Comparison of ENCODE assay signal across 1 cellular context in genomic region chr10:99450624-99451498, GRCh38.
TF ChIP-seq lines count a peak whose summit lies in the region.

No MANE protein-coding gene starts in this region.

TF ChIP-seq in HepG2, 621 proteins besides CTCF, POLR2A, EP300 and RAD21 (continued from another document and continues in another):
- TF ChIP-seq, protein P1, sequence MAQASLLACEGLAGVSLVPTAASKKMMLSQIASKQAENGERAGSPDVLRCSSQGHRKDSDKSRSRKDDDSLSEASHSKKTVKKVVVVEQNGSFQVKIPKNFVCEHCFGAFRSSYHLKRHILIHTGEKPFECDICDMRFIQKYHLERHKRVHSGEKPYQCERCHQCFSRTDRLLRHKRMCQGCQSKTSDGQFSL (CRISPR knock-in tag; IDR thresholded peaks at IDR 0.05): peak; percentile 69; the same call in 1 of the 2 replicates
- TF ChIP-seq ZNF562 (CRISPR knock-in tag; IDR thresholded peaks at IDR 0.05; ENCODE audit: borderline replicate concordance): no peak
- TF ChIP-seq, protein P2, sequence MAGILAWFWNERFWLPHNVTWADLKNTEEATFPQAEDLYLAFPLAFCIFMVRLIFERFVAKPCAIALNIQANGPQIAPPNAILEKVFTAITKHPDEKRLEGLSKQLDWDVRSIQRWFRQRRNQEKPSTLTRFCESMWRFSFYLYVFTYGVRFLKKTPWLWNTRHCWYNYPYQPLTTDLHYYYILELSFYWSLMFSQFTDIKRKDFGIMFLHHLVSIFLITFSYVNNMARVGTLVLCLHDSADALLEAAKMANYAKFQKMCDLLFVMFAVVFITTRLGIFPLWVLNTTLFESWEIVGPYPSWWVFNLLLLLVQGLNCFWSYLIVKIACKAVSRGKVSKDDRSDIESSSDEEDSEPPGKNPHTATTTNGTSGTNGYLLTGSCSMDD (CRISPR knock-in tag; IDR thresholded peaks at IDR 0.05): no peak
- TF ChIP-seq, protein P3, sequence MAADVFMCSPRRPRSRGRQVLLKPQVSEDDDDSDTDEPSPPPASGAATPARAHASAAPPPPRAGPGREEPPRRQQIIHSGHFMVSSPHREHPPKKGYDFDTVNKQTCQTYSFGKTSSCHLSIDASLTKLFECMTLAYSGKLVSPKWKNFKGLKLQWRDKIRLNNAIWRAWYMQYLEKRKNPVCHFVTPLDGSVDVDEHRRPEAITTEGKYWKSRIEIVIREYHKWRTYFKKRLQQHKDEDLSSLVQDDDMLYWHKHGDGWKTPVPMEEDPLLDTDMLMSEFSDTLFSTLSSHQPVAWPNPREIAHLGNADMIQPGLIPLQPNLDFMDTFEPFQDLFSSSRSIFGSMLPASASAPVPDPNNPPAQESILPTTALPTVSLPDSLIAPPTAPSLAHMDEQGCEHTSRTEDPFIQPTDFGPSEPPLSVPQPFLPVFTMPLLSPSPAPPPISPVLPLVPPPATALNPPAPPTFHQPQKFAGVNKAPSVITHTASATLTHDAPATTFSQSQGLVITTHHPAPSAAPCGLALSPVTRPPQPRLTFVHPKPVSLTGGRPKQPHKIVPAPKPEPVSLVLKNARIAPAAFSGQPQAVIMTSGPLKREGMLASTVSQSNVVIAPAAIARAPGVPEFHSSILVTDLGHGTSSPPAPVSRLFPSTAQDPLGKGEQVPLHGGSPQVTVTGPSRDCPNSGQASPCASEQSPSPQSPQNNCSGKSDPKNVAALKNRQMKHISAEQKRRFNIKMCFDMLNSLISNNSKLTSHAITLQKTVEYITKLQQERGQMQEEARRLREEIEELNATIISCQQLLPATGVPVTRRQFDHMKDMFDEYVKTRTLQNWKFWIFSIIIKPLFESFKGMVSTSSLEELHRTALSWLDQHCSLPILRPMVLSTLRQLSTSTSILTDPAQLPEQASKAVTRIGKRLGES (CRISPR knock-in tag; IDR thresholded peaks at IDR 0.05; ENCODE audit: borderline replicate concordance): no peak
- TF ChIP-seq SOX13 (IDR thresholded peaks at IDR 0.05): no peak
- peak in 1 of 2 experiments; percentile 56; a peak in 2 of 4 replicates for TF ChIP-seq SOX13 (CRISPR knock-in tag; conservative IDR thresholded peaks at IDR 0.05 in 1 of 2, IDR thresholded peaks at IDR 0.05 in 1 of 2)
- no peak for TF ChIP-seq DNMT1 (CRISPR knock-in tag; IDR thresholded peaks at IDR 0.05)
- TF ChIP-seq, protein P4, sequence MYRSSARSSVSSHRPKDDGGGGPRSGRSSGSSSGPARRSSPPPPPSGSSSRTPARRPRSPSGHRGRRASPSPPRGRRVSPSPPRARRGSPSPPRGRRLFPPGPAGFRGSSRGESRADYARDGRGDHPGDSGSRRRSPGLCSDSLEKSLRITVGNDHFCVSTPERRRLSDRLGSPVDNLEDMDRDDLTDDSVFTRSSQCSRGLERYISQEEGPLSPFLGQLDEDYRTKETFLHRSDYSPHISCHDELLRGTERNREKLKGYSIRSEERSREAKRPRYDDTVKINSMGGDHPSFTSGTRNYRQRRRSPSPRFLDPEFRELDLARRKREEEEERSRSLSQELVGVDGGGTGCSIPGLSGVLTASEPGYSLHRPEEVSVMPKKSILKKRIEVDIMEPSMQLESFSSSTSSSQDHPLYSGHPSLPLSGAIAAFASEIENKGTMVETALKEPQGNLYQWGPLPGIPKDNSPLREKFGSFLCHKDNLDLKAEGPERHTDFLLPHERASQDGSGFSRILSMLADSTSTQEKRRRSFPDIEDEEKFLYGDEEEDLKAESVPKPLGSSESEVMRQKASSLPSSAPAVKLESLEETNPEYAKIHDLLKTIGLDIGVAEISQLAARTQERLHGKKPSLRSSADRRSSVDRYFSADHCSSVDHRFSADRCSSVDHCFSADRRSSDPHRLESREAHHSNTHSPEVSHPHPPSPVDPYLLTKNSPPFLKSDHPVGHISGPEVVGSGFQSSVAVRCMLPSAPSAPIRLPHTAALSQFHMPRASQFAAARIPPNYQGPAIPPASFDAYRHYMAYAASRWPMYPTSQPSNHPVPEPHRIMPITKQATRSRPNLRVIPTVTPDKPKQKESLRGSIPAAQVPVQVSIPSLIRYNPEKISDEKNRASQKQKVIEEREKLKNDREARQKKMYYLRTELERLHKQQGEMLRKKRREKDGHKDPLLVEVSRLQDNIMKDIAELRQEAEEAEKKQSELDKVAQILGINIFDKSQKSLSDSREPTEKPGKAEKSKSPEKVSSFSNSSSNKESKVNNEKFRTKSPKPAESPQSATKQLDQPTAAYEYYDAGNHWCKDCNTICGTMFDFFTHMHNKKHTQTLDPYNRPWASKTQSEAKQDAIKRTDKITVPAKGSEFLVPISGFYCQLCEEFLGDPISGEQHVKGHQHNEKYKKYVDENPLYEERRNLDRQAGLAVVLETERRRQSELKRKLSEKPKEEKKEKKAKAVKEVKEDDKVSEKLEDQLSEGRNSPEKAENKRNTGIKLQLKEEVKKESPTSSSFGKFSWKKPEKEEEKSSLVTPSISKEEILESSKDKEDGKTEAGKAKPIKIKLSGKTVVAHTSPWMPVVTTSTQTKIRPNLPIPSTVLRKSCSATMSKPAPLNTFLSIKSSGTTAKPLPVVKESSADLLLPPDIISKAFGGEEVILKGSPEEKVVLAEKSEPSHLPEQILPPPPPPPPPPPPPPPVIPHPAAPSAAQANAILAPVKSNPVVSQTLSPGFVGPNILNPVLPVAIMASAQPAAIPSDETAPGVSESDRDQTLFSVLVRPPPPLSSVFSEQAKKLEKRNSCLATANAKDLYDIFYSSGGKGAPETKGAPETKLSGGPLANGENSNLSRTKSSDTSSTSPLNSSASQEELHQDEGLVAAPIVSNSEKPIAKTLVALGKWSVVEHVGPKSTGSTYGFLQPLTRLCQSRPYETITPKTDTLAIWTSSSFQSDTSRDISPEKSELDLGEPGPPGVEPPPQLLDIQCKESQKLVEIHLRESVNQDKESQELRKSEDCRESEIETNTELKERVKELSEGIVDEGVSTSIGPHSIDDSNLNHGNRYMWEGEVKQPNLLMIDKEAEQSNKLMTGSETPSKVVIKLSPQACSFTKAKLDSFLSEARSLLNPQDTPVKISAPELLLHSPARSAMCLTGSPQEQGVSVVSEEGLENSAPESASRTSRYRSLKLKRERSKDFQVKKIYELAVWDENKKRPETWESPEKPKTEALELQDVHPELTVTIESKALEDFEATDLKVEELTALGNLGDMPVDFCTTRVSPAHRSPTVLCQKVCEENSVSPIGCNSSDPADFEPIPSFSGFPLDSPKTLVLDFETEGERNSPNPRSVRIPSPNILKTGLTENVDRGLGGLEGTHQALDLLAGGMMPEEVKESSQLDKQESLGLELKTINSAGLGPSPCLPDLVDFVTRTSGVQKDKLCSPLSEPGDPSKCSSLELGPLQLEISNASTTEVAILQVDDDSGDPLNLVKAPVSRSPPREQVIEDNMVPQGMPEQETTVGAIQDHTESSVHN (CRISPR knock-in tag; IDR thresholded peaks at IDR 0.05): no peak
- no peak for TF ChIP-seq REL (CRISPR knock-in tag; conservative IDR thresholded peaks at IDR 0.05)
- TF ChIP-seq ZNF83 (CRISPR knock-in tag; IDR thresholded peaks at IDR 0.05; ENCODE audit: borderline replicate concordance): no peak
- no peak for TF ChIP-seq RARG (CRISPR knock-in tag; IDR thresholded peaks at IDR 0.05; ENCODE audit: low read depth)
- TF ChIP-seq SNAI1 (CRISPR knock-in tag; IDR thresholded peaks at IDR 0.05; ENCODE audit: borderline replicate concordance): no peak
- peak; percentile 26; the same call in 1 of the 2 replicates for TF ChIP-seq ZGPAT (CRISPR knock-in tag; IDR thresholded peaks at IDR 0.05)
- no peak for TF ChIP-seq ATF7 (IDR thresholded peaks at IDR 0.05)
- no peak for TF ChIP-seq ATF7 (CRISPR knock-in tag; IDR thresholded peaks at IDR 0.05)
- no peak for TF ChIP-seq CHD2 (IDR thresholded peaks at IDR 0.05; ENCODE audit: low read depth, low read length)
- TF ChIP-seq ZNF598 (CRISPR knock-in tag; IDR thresholded peaks at IDR 0.05; ENCODE audit: borderline replicate concordance): no peak
- TF ChIP-seq MAFK (conservative IDR thresholded peaks at IDR 0.05 in 1 of 2, IDR thresholded peaks at IDR 0.05 in 1 of 2; ENCODE audit: low read length in 2 of 2): no peak
- no peak for TF ChIP-seq RNF219 (CRISPR knock-in tag; IDR thresholded peaks at IDR 0.05)
- TF ChIP-seq NFE2 (CRISPR knock-in tag; IDR thresholded peaks at IDR 0.05): no peak
- TF ChIP-seq, protein P5, sequence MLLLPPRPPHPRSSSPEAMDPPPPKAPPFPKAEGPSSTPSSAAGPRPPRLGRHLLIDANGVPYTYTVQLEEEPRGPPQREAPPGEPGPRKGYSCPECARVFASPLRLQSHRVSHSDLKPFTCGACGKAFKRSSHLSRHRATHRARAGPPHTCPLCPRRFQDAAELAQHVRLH (CRISPR knock-in tag; IDR thresholded peaks at IDR 0.05; ENCODE audit: borderline replicate concordance, low read depth): no peak
- TF ChIP-seq SRSF9 (IDR thresholded peaks at IDR 0.05; ENCODE audit: borderline replicate concordance, insufficient read depth, low read depth, low read length, poor library complexity, severe bottlenecking): no peak
- no peak for TF ChIP-seq ZFX (CRISPR knock-in tag; IDR thresholded peaks at IDR 0.05; ENCODE audit: low read depth)
- TF ChIP-seq HDAC2 (CRISPR knock-in tag; IDR thresholded peaks at IDR 0.05): peak; percentile 51; the same call in 1 of the 2 replicates
- TF ChIP-seq, protein P6, sequence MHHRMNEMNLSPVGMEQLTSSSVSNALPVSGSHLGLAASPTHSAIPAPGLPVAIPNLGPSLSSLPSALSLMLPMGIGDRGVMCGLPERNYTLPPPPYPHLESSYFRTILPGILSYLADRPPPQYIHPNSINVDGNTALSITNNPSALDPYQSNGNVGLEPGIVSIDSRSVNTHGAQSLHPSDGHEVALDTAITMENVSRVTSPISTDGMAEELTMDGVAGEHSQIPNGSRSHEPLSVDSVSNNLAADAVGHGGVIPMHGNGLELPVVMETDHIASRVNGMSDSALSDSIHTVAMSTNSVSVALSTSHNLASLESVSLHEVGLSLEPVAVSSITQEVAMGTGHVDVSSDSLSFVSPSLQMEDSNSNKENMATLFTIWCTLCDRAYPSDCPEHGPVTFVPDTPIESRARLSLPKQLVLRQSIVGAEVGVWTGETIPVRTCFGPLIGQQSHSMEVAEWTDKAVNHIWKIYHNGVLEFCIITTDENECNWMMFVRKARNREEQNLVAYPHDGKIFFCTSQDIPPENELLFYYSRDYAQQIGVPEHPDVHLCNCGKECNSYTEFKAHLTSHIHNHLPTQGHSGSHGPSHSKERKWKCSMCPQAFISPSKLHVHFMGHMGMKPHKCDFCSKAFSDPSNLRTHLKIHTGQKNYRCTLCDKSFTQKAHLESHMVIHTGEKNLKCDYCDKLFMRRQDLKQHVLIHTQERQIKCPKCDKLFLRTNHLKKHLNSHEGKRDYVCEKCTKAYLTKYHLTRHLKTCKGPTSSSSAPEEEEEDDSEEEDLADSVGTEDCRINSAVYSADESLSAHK (CRISPR knock-in tag; IDR thresholded peaks at IDR 0.05; ENCODE audit: borderline replicate concordance): no peak
- TF ChIP-seq ZNF746 (CRISPR knock-in tag; IDR thresholded peaks at IDR 0.05): no peak
- no peak for TF ChIP-seq ISX (CRISPR knock-in tag; conservative IDR thresholded peaks at IDR 0.05)
- no peak for TF ChIP-seq PHF8 (CRISPR knock-in tag; IDR thresholded peaks at IDR 0.05)
- no peak for TF ChIP-seq ZNF274 (CRISPR knock-in tag; IDR thresholded peaks at IDR 0.05)
- no peak for TF ChIP-seq ZNF225 (CRISPR knock-in tag; IDR thresholded peaks at IDR 0.05)
